In the genomic region with DNA sequence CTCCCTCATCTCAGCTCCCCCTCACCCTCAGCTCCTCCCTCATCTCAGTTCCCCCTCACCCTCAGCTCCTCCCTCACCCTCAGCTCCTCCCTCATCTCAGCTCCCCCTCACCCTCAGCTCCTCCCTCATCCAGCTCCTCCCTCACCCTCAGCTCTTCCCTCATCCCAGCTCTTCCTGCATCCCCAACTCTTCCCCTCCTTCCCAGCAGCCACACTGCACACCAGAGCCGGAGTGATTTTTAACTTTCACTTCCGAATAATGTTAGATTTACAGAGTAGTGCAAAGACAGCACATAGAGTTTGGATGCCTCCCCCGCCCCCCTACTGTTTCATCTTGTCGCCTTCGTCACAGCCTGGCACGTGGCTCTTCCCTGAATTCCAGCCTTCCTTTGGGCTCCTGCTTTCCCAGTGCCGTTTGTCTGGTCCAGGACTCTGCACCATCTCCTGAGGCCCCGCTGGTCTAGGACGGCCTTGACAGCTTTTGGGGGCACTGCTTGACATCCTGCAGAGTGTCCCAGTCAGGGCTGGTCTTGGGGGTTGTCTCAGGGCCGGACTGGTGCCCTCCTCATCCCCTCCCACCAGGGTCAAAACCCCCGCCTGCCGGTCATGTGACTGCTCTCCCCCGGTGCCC, we compare ENCODE assay signal across 20 cellular contexts.
DNase-seq lines count a peak whose midpoint lies in the region; ATAC-seq and TF ChIP-seq lines count a peak whose summit lies in the region.
"Had no signal": no experiment of that assay in that cellular context is flagged by ENCODE, and none has a peak within 500 bp of the region (broad histone marks: within the 10 kb centered on the region; RNA-seq: fewer than 3 reads in every experiment).

No MANE protein-coding gene starts in this region.

- TF ChIP-seq POLR2A in vagina (IDR thresholded peaks at IDR 0.05): no peak

- no peak for TF ChIP-seq EP300 in neural cell (conservative IDR thresholded peaks at IDR 0.05; ENCODE audit: poor library complexity, severe bottlenecking)

- H3K27me3 Mint-ChIP-seq in chondrocyte (ENCODE audit: low read depth): no peaks in the 10 kb centered on the region
- H3K27me3 Mint-ChIP-seq: CD4-positive, alpha-beta memory T cell had no signal

- H3K4me3 ChIP-seq in right atrium auricular region: no peak overlapping the region
- no peak overlapping the region for H3K4me3 ChIP-seq in neural cell (ENCODE audit: low read length)
- H3K4me3 ChIP-seq in vagina: no peak overlapping the region
- H3K4me3 ChIP-seq: MG63, PC-9 had no signal

- no peak for TF ChIP-seq RAD21 in neural cell (conservative IDR thresholded peaks at IDR 0.05)

- peaks cover 0 to 11% of the 10 kb centered on the region in 2 donors for H3K4me1 ChIP-seq in right atrium auricular region
- H3K4me1 ChIP-seq in vagina: peaks cover 12% of the 10 kb centered on the region

- H3K27ac ChIP-seq in right atrium auricular region: no peak overlapping the region
- H3K27ac ChIP-seq in neural cell (ENCODE audit: low read length): peak overlapping the region; percentile 88
- no peak overlapping the region for H3K27ac ChIP-seq in vagina
- H3K27ac ChIP-seq: PC-9 had no signal

- H3K9me3 ChIP-seq in right atrium auricular region (no peaks in the 10 kb centered on the region), neural cell (ENCODE audit: low read length) (no peaks in the 10 kb centered on the region), vagina (no peaks in the 10 kb centered on the region)
- H3K9me3 ChIP-seq: MG63 had no signal

- no peaks in the 10 kb centered on the region for H3K9me2 ChIP-seq in neural cell (ENCODE audit: insufficient read depth, low read length)

- no peak overlapping the region for H3K4me3 Mint-ChIP-seq in chondrocyte (ENCODE audit: unreplicated experiment)
- H3K4me3 Mint-ChIP-seq in stimulated activated effector memory CD8-positive, alpha-beta T cell treated with anti-CD3 and anti-CD28 coated beads, Interleukin-12 subunit alpha, Interleukin-12 subunit beta, amount 100 ng/mL, for 72 hours: no peak overlapping the region
- H3K4me3 Mint-ChIP-seq: CD4-positive, alpha-beta memory T cell had no signal

- H3K27me3 ChIP-seq in right atrium auricular region: no peaks in the 10 kb centered on the region
- H3K27me3 ChIP-seq in neural cell (ENCODE audit: insufficient read depth, low read depth, low read length): no peaks in the 10 kb centered on the region
- no peaks in the 10 kb centered on the region for H3K27me3 ChIP-seq in vagina
- H3K27me3 ChIP-seq: MG63 had no signal

- no peaks in the 10 kb centered on the region for H3K9me3 Mint-ChIP-seq in chondrocyte (ENCODE audit: low read depth)
- peaks cover 3% of the 10 kb centered on the region for H3K9me3 Mint-ChIP-seq in stimulated activated effector memory CD8-positive, alpha-beta T cell treated with anti-CD3 and anti-CD28 coated beads, Interleukin-12 subunit alpha, Interleukin-12 subunit beta, amount 100 ng/mL, for 72 hours
- H3K9me3 Mint-ChIP-seq: CD4-positive, alpha-beta memory T cell had no signal

- H4K20me1 ChIP-seq in neural cell (ENCODE audit: insufficient read depth): no peaks in the 10 kb centered on the region

- intact Hi-C loops in Right ventricle myocardium superior (cut with DNase I): no loop called here
- intact Hi-C loops in vagina (cut with DNase I): no loop called here

- peak; percentile 30 for DNase-seq in Right ventricle myocardium superior
- DNase-seq in right atrium auricular region (ENCODE audit: low spot score): no peak
- DNase-seq in chondrocyte (ENCODE audit: low spot score): peak; percentile 70
- DNase-seq in stimulated activated effector memory CD8-positive, alpha-beta T cell treated with anti-CD3 and anti-CD28 coated beads, Interleukin-12 subunit alpha, Interleukin-12 subunit beta, amount 100 ng/mL, for 72 hours (ENCODE audit: low spot score in 2 of 2): no peak
- DNase-seq in vagina (ENCODE audit: extremely low spot score in 2 of 2): no peak
- DNase-seq in DMS153 (lab: John Stamatoyannopoulos, UW): no peak
- DNase-seq: 8988T, Calu3, DMS79, Karpas-422, MG63, NCI-H1092, NCI-H146, NCI-H2081, NCI-H510A, NCI-H82, PC-9 had no signal

- TF ChIP-seq CTCF in right atrium auricular region (IDR thresholded peaks at IDR 0.05): no peak
- no peak for TF ChIP-seq CTCF in chondrocyte (IDR thresholded peaks at IDR 0.05)
- TF ChIP-seq CTCF in neural cell (IDR thresholded peaks at IDR 0.05; ENCODE audit: poor library complexity, severe bottlenecking): no peak
- no peak for TF ChIP-seq CTCF in vagina (IDR thresholded peaks at IDR 0.05)

- ATAC-seq in Right ventricle myocardium superior (ENCODE audit: poor library complexity) (no peak), GM19467 (IDR thresholded peaks at IDR 0.05; ENCODE audit: unreplicated experiment) (no peak)
- ATAC-seq in stimulated activated effector memory CD8-positive, alpha-beta T cell treated with anti-CD3 and anti-CD28 coated beads, Interleukin-12 subunit alpha, Interleukin-12 subunit beta, amount 100 ng/mL, for 72 hours: no peak

- no peak overlapping the region for H2AFZ ChIP-seq in neural cell (ENCODE audit: low read depth, low read length)
- H2AFZ ChIP-seq: PC-9 had no signal

- H3K36me3 Mint-ChIP-seq in chondrocyte (ENCODE audit: low read depth): no peaks in the 10 kb centered on the region
- H3K36me3 Mint-ChIP-seq in stimulated activated effector memory CD8-positive, alpha-beta T cell treated with anti-CD3 and anti-CD28 coated beads, Interleukin-12 subunit alpha, Interleukin-12 subunit beta, amount 100 ng/mL, for 72 hours: no peaks in the 10 kb centered on the region
- H3K36me3 Mint-ChIP-seq: CD4-positive, alpha-beta memory T cell had no signal

- no peak overlapping the region for H3K4me2 ChIP-seq in neural cell (ENCODE audit: low read length)
- H3K4me2 ChIP-seq: PC-9 had no signal

- no peak overlapping the region for H3K27ac Mint-ChIP-seq in chondrocyte (ENCODE audit: unreplicated experiment)
- peak overlapping the region; percentile 52 for H3K27ac Mint-ChIP-seq in stimulated activated effector memory CD8-positive, alpha-beta T cell treated with anti-CD3 and anti-CD28 coated beads, Interleukin-12 subunit alpha, Interleukin-12 subunit beta, amount 100 ng/mL, for 72 hours

- H3K36me3 ChIP-seq in right atrium auricular region: no peaks in the 10 kb centered on the region
- no peaks in the 10 kb centered on the region for H3K36me3 ChIP-seq in neural cell (ENCODE audit: insufficient read depth, low read length)
- no peaks in the 10 kb centered on the region for H3K36me3 ChIP-seq in vagina
- H3K36me3 ChIP-seq: MG63 had no signal

- no peaks in the 10 kb centered on the region for H3K4me1 Mint-ChIP-seq in chondrocyte (ENCODE audit: low read depth)
- peaks cover 13% of the 10 kb centered on the region for H3K4me1 Mint-ChIP-seq in stimulated activated effector memory CD8-positive, alpha-beta T cell treated with anti-CD3 and anti-CD28 coated beads, Interleukin-12 subunit alpha, Interleukin-12 subunit beta, amount 100 ng/mL, for 72 hours

- H3K9ac ChIP-seq in neural cell (ENCODE audit: low read length): no peak overlapping the region

- no peaks in the 10 kb centered on the region for H3K79me2 ChIP-seq in neural cell (replicated peaks; ENCODE audit: insufficient read depth, low read length)

- H3F3A ChIP-seq in neural cell (ENCODE audit: insufficient read depth, low read length, poor library complexity, severe bottlenecking): no peaks in the 10 kb centered on the region

TF ChIP-seq in neural cell, 6 proteins besides CTCF, POLR2A, EP300 and RAD21:
- TF ChIP-seq TAF1 (IDR thresholded peaks at IDR 0.05; ENCODE audit: low read depth) (no peak), POLR2AphosphoS5 (IDR thresholded peaks at IDR 0.05) (no peak), SMC3 (conservative IDR thresholded peaks at IDR 0.05; ENCODE audit: poor library complexity) (no peak)

Comparison
In these comparisons a context has a peak if more than half of its experiments do, and no peak if none do; other contexts are left out.
1. DNase-seq: peak in Right ventricle myocardium superior (single experiment) and chondrocyte (single experiment); none in right atrium auricular region (single experiment), stimulated activated effector memory CD8-positive, alpha-beta T cell treated with anti-CD3 and anti-CD28 coated beads, Interleukin-12 subunit alpha, Interleukin-12 subunit beta, amount 100 ng/mL, for 72 hours (0 of 2), vagina (0 of 2) and DMS153 (single experiment).